1 cellular context compared by ENCODE assay signal in genomic region chr15:66452421-66452820, GRCh38.
TF ChIP-seq lines count a peak whose summit lies in the region.

No MANE protein-coding gene starts in this region.

TF ChIP-seq in GM12878, 131 proteins besides CTCF, POLR2A, EP300 and RAD21 (continued from another document):
- TF ChIP-seq ATF2 (IDR thresholded peaks at IDR 0.05; ENCODE audit: low read length) (no peak), MTA2 (IDR thresholded peaks at IDR 0.05; ENCODE audit: low read depth) (no peak), KLF5 (IDR thresholded peaks at IDR 0.05; ENCODE audit: partially characterized antibody) (no peak), ZBTB33 (IDR thresholded peaks at IDR 0.05) (no peak), SPI1 (IDR thresholded peaks at IDR 0.05; ENCODE audit: borderline replicate concordance, insufficient read depth, low read depth, low read length) (no peak), USF2 (IDR thresholded peaks at IDR 0.05; ENCODE audit: borderline replicate concordance, low read depth, low read length) (no peak)
